8 cellular contexts compared by ENCODE assay signal in the genomic region with DNA sequence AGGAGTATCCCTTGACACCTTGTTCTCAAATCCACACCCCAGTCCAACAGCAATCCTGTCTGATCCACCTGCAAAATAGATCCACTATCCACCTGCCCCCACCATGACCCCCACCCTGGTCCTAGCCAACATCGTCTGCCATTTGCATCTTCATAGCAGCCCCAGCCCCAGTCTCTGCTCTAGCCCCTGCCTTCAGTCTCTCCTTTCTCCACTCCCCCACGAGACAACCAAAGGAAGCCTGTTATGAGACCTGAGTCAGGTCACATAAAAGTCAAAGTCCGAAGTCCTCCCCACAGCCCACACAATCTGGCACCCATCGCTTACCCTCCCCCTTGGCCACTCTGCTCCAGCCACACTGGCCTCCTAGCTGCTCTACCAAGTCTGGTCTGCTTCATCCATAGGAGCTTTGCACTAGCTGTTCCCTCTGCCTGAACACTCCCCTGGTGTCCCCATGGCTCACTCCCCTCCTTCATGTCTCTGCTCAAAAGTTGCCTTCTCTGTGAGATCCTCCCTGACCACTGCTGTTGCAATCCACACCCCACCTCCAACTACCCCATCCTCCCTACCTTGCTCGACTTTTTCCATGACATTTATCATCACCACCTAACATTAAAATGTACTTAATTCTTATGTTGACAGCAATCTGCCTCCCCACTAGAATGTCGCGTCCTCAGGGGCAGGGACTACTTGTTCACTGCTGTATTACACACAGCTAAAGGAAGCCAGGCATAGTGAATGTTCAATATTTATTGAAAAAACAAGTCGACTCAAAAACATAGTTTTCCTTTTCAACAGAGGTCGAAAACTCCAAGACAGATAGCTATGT. TPM values are rescaled to one million over a fixed set of nuclear protein-coding genes. Genes with fewer than 3 reads are reported as not detected.
DNase-seq lines count a peak whose midpoint lies in the region; ATAC-seq, FAIRE-seq and TF ChIP-seq lines count a peak whose summit lies in the region.

No MANE protein-coding gene starts in this region.

- peak overlapping the region; percentile 85 for H2BK5ac ChIP-seq in IMR-90 (ENCODE audit: low read depth, low read length, poor library complexity, severe bottlenecking)

- H2AK9ac ChIP-seq in IMR-90 (replicated peaks; ENCODE audit: low read depth, low read length, poor library complexity), result peak overlapping the region; percentile 65

- peak; percentile 90 for TF ChIP-seq POLR2A in IMR-90 (IDR thresholded peaks at IDR 0.05; ENCODE audit: low read depth, low read length)

- H4K91ac ChIP-seq in IMR-90 (ENCODE audit: insufficient read depth, low read depth, low read length), result peak overlapping the region; percentile 98

- H3K14ac ChIP-seq in IMR-90 (replicated peaks; ENCODE audit: low read depth, low read length), result peak overlapping the region; percentile 99

- peak overlapping the region; percentile 59 for H3K56ac ChIP-seq in IMR-90 (ENCODE audit: extremely low read depth, insufficient read depth, low read length)

- dilution Hi-C loops in IMR-90 (cut with HindIII; ENCODE audit: low sequenced_read_pairs, unreplicated experiment), result no loop called here

- no peak for TF ChIP-seq RAD21 in IMR-90 (IDR thresholded peaks at IDR 0.05; ENCODE audit: low read length)

- H3K27me3 ChIP-seq in AG04450 (ENCODE audit: control insufficient read depth, insufficient read depth, low read length) (no peaks in the 10 kb centered on the region), IMR-90 (ENCODE audit: control insufficient read depth, insufficient read depth, low read length) (no peaks in the 10 kb centered on the region), iPS-15b (ENCODE audit: control insufficient read depth, insufficient read depth, low read length) (no peaks in the 10 kb centered on the region), small intestine (ENCODE audit: control insufficient read depth in 2 of 2, insufficient read depth in 2 of 2, low read length in 2 of 2) (no peaks in the 10 kb centered on the region)

- H3K4me3 Mint-ChIP-seq in activated naive CD8-positive, alpha-beta T cell treated with anti-CD3 and anti-CD28 coated beads for 36 hours, result peak overlapping the region; percentile 82

- H3K9me3 ChIP-seq in AG04450 (ENCODE audit: control insufficient read depth, insufficient read depth, low read length) (peaks cover 8% of the 10 kb centered on the region; the same call in 1 of the 2 replicates), IMR-90 (ENCODE audit: control insufficient read depth, insufficient read depth, low read length) (no peaks in the 10 kb centered on the region), iPS-15b (ENCODE audit: control insufficient read depth, insufficient read depth, low read length) (no peaks in the 10 kb centered on the region), small intestine (ENCODE audit: control insufficient read depth, low read depth) (no peaks in the 10 kb centered on the region)

- H3K36me3 Mint-ChIP-seq in activated naive CD8-positive, alpha-beta T cell treated with anti-CD3 and anti-CD28 coated beads for 36 hours, result peaks cover 20% of the 10 kb centered on the region

- FAIRE-seq in small intestine (lab: Jason Lieb, UNC), result no peak

- peak overlapping the region; percentile 55 for H2BK20ac ChIP-seq in IMR-90 (ENCODE audit: low read depth, low read length)

- peak overlapping the region; percentile 24 for H3K18ac ChIP-seq in IMR-90 (ENCODE audit: low read depth, low read length)

- H2BK120ac ChIP-seq in IMR-90 (ENCODE audit: low read depth, low read length), result peak overlapping the region; percentile 49

- H3K9ac ChIP-seq in IMR-90 (ENCODE audit: low read depth, low read length), result peak overlapping the region; percentile 92
- no peak overlapping the region for H3K9ac ChIP-seq in iPS-15b (ENCODE audit: low read depth, low read length)

- peaks cover 4% of the 10 kb centered on the region for H3K27me3 Mint-ChIP-seq in activated naive CD8-positive, alpha-beta T cell treated with anti-CD3 and anti-CD28 coated beads for 36 hours

- peaks cover 26% of the 10 kb centered on the region for H3K4me1 ChIP-seq in IMR-90 (ENCODE audit: control insufficient read depth, insufficient read depth, low read length)
- H3K4me1 ChIP-seq in iPS-15b (ENCODE audit: control insufficient read depth, insufficient read depth, low read length), result peaks cover 18% of the 10 kb centered on the region
- H3K4me1 ChIP-seq in small intestine (ENCODE audit: control insufficient read depth in 2 of 2, insufficient read depth in 1 of 2, low read depth in 1 of 2, low read length in 1 of 2), result no peaks in the 10 kb centered on the region

- H3K4ac ChIP-seq in IMR-90 (ENCODE audit: low read depth, low read length), result peak overlapping the region; percentile 98

- peaks cover 35% of the 10 kb centered on the region for H3K4me1 Mint-ChIP-seq in activated naive CD8-positive, alpha-beta T cell treated with anti-CD3 and anti-CD28 coated beads for 36 hours

- peak overlapping the region; percentile 14 for H3K4me3 ChIP-seq in AG04450 (ENCODE audit: low read depth, low read length)
- no peak overlapping the region for H3K4me3 ChIP-seq in IMR-90 (ENCODE audit: insufficient read depth, low read depth, low read length)
- H3K4me3 ChIP-seq in iPS-15b (ENCODE audit: low read depth, low read length), result peak overlapping the region; percentile 95
- peak overlapping the region in 1 of 2 donors; percentile 99 for H3K4me3 ChIP-seq in small intestine (ENCODE audit: low read depth in 1 of 2, low read length in 2 of 2)

- in situ Hi-C loops in IMR-90 (cut with MboI; ENCODE audit: low sequenced_read_pairs), result no loop called here

- peaks cover 10 to 45% of the 10 kb centered on the region in 2 experiments; a peak in 3 of 4 replicates for H3K79me1 ChIP-seq in IMR-90 (ENCODE audit: low read depth in 1 of 2, low read length in 2 of 2)

- TF ChIP-seq CTCF in AG04450 (IDR thresholded peaks at IDR 0.05; ENCODE audit: low read depth, low read length) (no peak), IMR-90 (conservative IDR thresholded peaks at IDR 0.05; ENCODE audit: low read depth, low read length) (no peak)

- H2AFZ ChIP-seq in IMR-90 (replicated peaks; ENCODE audit: low read length, poor library complexity), result peak overlapping the region; percentile 69

- H4K20me1 ChIP-seq in IMR-90 (ENCODE audit: insufficient read depth, low read length), result peaks cover 52% of the 10 kb centered on the region

- H2AK5ac ChIP-seq in IMR-90 (ENCODE audit: low read depth, low read length), result peak overlapping the region; percentile 98

- H3K9me1 ChIP-seq in IMR-90 (ENCODE audit: insufficient read depth, low read length), result peaks cover 9% of the 10 kb centered on the region; the same call in 1 of the 2 replicates

- peak overlapping the region; percentile 96 for H3K27ac ChIP-seq in AG04450 (ENCODE audit: low read depth, low read length)
- peak overlapping the region; percentile 97 for H3K27ac ChIP-seq in IMR-90 (ENCODE audit: insufficient read depth, low read length)
- H3K27ac ChIP-seq in small intestine (ENCODE audit: low read depth in 1 of 2, low read length in 1 of 2), result peak overlapping the region; percentile 99 to 100

- CTCF ChIA-PET in AG04450 (lab: Charles Lee), result interaction anchor here (0.6 to 2.2 kb wide), 14 partner anchors 8 to 125 kb away, joined by 3 to 67 read pairs (median 3); a partner anchor contains a TSS
- CTCF ChIA-PET in IMR-90 (lab: Yijun Ruan, JAX), result interaction anchor here (0.7 to 2.3 kb wide), 6 partner anchors 8 to 25 kb away, joined by 3 to 28 read pairs (median 4); a partner anchor contains a TSS

- WGBS in IMR-90 (ENCODE audit: extremely low coverage in 2 of 2, insufficient read length in 1 of 2), 2 experiments, result 46% methylated on average over 4 of the region's 9 CpGs; no CpG with 5 or more reads in 1 of the 2 experiments
- WGBS in small intestine, 3 donors, result 4 to 13% (median 4%) methylated on average over 9 of the region's 9 CpGs

- intact Hi-C loops in IMR-90 (cut with micrococcal nuclease), result no loop called here

- no peak for DNase-seq in AG04450 (ENCODE audit: low read depth, low spot score)
- peak; percentile 68 for DNase-seq in IMR-90
- no peak for DNase-seq in activated naive CD8-positive, alpha-beta T cell treated with anti-CD3 and anti-CD28 coated beads for 36 hours
- peak; percentile 94 for DNase-seq in small intestine
- DNase-seq in activated effector memory CD4-positive, alpha-beta T cell treated with anti-CD3 and anti-CD28 coated beads, Interleukin-2, amount 50 U/mL, for 16 hours, result no peak
- no peak for DNase-seq in NCI-H510A treated with DMSO at 0.1 percent for 48 hours (lab: John Stamatoyannopoulos, UW)

- peak overlapping the region; percentile 94 to 95 for H4K8ac ChIP-seq in IMR-90 (ENCODE audit: low read depth in 2 of 2, low read length in 2 of 2)

- no TSS peak for BruUV-seq in IMR-90 (replicated peaks; lab: Mats Ljungman, UMichigan)

- H3K36me3 ChIP-seq in IMR-90 (ENCODE audit: control insufficient read depth, insufficient read depth, low read length), result peaks cover 24% of the 10 kb centered on the region
- H3K36me3 ChIP-seq in iPS-15b (ENCODE audit: control insufficient read depth, insufficient read depth, low read length), result peaks cover 18% of the 10 kb centered on the region
- peaks cover 5 to 10% of the 10 kb centered on the region in 2 donors for H3K36me3 ChIP-seq in small intestine (ENCODE audit: control insufficient read depth in 2 of 2, insufficient read depth in 2 of 2, low read length in 2 of 2)

- H3K23ac ChIP-seq in IMR-90 (ENCODE audit: low read depth, low read length), result peak overlapping the region; percentile 87

- ATAC-seq in IMR-90 (ENCODE audit: low read depth) (no peak), HG03196 (IDR thresholded peaks at IDR 0.05; ENCODE audit: unreplicated experiment) (no peak)

- H4K5ac ChIP-seq in IMR-90 (ENCODE audit: low read depth, low read length), result peak overlapping the region; percentile 87

- H3K9me3 Mint-ChIP-seq in activated naive CD8-positive, alpha-beta T cell treated with anti-CD3 and anti-CD28 coated beads for 36 hours, result no peaks in the 10 kb centered on the region

- peak overlapping the region; percentile 40; the same call in 2 of the 3 replicates for H2BK15ac ChIP-seq in IMR-90 (ENCODE audit: low read depth, low read length)

- POLR2A ChIA-PET in AG04450 (lab: Yijun Ruan, JAX) (interaction anchor here (1.0 to 2.3 kb wide), 8 partner anchors 8 to 69 kb away, joined by 3 to 27 read pairs (median 7); a partner anchor contains a TSS), IMR-90 (lab: Charles Lee; ENCODE audit: unreplicated experiment) (interaction anchor here (0.9 to 1.5 kb wide), 4 partner anchors 8 to 17 kb away, joined by 3 to 6 read pairs (median 4); no protein-coding TSS in a partner anchor)

- peak overlapping the region; percentile 71 for H3K4me2 ChIP-seq in IMR-90 (ENCODE audit: low read depth, low read length)

- peak overlapping the region; percentile 93 for H3K27ac Mint-ChIP-seq in activated naive CD8-positive, alpha-beta T cell treated with anti-CD3 and anti-CD28 coated beads for 36 hours

RNA-seq across cellular contexts. Expression of a gene that starts 1.2 kb away (rescaled TPM):
- polyA plus RNA-seq in AG04450 (2011; rRNA removed), result 12.3 and 19.1 TPM in 2 replicates
- polyA minus RNA-seq in AG04450 (2011; rRNA and poly(A)+ RNA removed), result 27.4 and 38.3 TPM in 2 replicates
- total RNA-seq in IMR-90 (2012; rRNA removed), result 6.5 and 7.8 TPM in 2 replicates
- 28.3 and 33.2 TPM in 2 replicates for polyA plus RNA-seq in IMR-90 (2012; rRNA removed)
- 7.8 and 13.9 TPM in 2 replicates for polyA plus RNA-seq in IMR-90 (2012; cell fraction: cytosol; rRNA removed)
- polyA plus RNA-seq in IMR-90 (2012; cell fraction: nucleus; rRNA removed; ENCODE audit: low replicate concordance), result 174 and 236 TPM in 2 replicates
- total RNA-seq in activated naive CD8-positive, alpha-beta T cell treated with anti-CD3 and anti-CD28 coated beads for 36 hours, result 10 to 100 TPM; 29.1 to 40.0 TPM
- 1 to 10 TPM; 1.9 to 6.5 (median 6.1) TPM for polyA plus RNA-seq in small intestine

RNA-seq across cellular contexts. Expression of a gene that starts 4.6 kb away (rescaled TPM):
- polyA plus RNA-seq in AG04450 (2011; rRNA removed) (4.1 and 8.3 TPM in 2 replicates), IMR-90 (2012; rRNA removed) (45.0 and 50.5 TPM in 2 replicates), small intestine (100 to 1,000 TPM; 104 to 222 (median 167) TPM)
- polyA minus RNA-seq in AG04450 (2011; rRNA and poly(A)+ RNA removed), result 4.6 and 6.4 TPM in 2 replicates
- 1.4 and 3.1 TPM in 2 replicates for total RNA-seq in IMR-90 (2012; rRNA removed)
- 84.7 and 235 TPM in 2 replicates for polyA plus RNA-seq in IMR-90 (2012; cell fraction: cytosol; rRNA removed)
- 360 and 687 TPM in 2 replicates for polyA plus RNA-seq in IMR-90 (2012; cell fraction: nucleus; rRNA removed; ENCODE audit: low replicate concordance)
- 10 to 100 TPM; 15.5 to 15.6 TPM for total RNA-seq in activated naive CD8-positive, alpha-beta T cell treated with anti-CD3 and anti-CD28 coated beads for 36 hours

RNA-seq across cellular contexts. Expression of a gene that starts 20.0 kb away (rescaled TPM):
- polyA plus RNA-seq in AG04450 (2011; rRNA removed), result 28.0 and 29.9 TPM in 2 replicates
- polyA minus RNA-seq in AG04450 (2011; rRNA and poly(A)+ RNA removed), result 22.2 and 26.5 TPM in 2 replicates
- 15.6 and 17.6 TPM in 2 replicates for total RNA-seq in IMR-90 (2012; rRNA removed)
- 26.9 and 28.8 TPM in 2 replicates for polyA plus RNA-seq in IMR-90 (2012; rRNA removed)
- polyA plus RNA-seq in IMR-90 (2012; cell fraction: cytosol; rRNA removed), result 19.6 and 29.3 TPM in 2 replicates
- polyA plus RNA-seq in IMR-90 (2012; cell fraction: nucleus; rRNA removed; ENCODE audit: low replicate concordance), result 18.4 and 19.1 TPM in 2 replicates
- total RNA-seq in activated naive CD8-positive, alpha-beta T cell treated with anti-CD3 and anti-CD28 coated beads for 36 hours, result 10 to 100 TPM; 23.3 to 26.8 TPM
- 10 to 100 TPM; 20.3 to 29.3 (median 21.9) TPM for polyA plus RNA-seq in small intestine

RNA-seq across cellular contexts. Expression of a gene that starts 20.3 kb away (rescaled TPM):
- polyA plus RNA-seq in AG04450 (2011; rRNA removed) (51.9 and 60.5 TPM in 2 replicates), IMR-90 (2012; rRNA removed) (54.3 and 61.6 TPM in 2 replicates), small intestine (10 to 100 TPM; 32.9 to 39.2 (median 36.5) TPM)
- polyA minus RNA-seq in AG04450 (2011; rRNA and poly(A)+ RNA removed), result 46.7 and 51.6 TPM in 2 replicates
- 45.7 and 57.8 TPM in 2 replicates for total RNA-seq in IMR-90 (2012; rRNA removed)
- 35.9 and 45.6 TPM in 2 replicates for polyA plus RNA-seq in IMR-90 (2012; cell fraction: cytosol; rRNA removed)
- polyA plus RNA-seq in IMR-90 (2012; cell fraction: nucleus; rRNA removed; ENCODE audit: low replicate concordance), result 63.6 and 92.7 TPM in 2 replicates
- total RNA-seq in activated naive CD8-positive, alpha-beta T cell treated with anti-CD3 and anti-CD28 coated beads for 36 hours, result 10 to 100 TPM; 43.6 to 44.0 TPM

RNA-seq across cellular contexts. Expression of a gene that starts 24.5 kb away (rescaled TPM):
- 1,488 and 2,094 TPM in 2 replicates for polyA plus RNA-seq in AG04450 (2011; rRNA removed)
- 1,554 and 2,030 TPM in 2 replicates for polyA minus RNA-seq in AG04450 (2011; rRNA and poly(A)+ RNA removed)
- 320 and 410 TPM in 2 replicates for total RNA-seq in IMR-90 (2012; rRNA removed)
- polyA plus RNA-seq in IMR-90 (2012; rRNA removed), result 3,500 and 3,524 TPM in 2 replicates
- 4,203 and 4,770 TPM in 2 replicates for polyA plus RNA-seq in IMR-90 (2012; cell fraction: cytosol; rRNA removed)
- 1,551 and 1,592 TPM in 2 replicates for polyA plus RNA-seq in IMR-90 (2012; cell fraction: nucleus; rRNA removed; ENCODE audit: low replicate concordance)
- total RNA-seq in activated naive CD8-positive, alpha-beta T cell treated with anti-CD3 and anti-CD28 coated beads for 36 hours, result 1,000 to 10,000 TPM; 3,164 to 3,181 TPM
- 1,000 to 10,000 TPM; 1,341 to 3,643 (median 3,272) TPM for polyA plus RNA-seq in small intestine

Comparison
In these comparisons a context has a peak if more than half of its experiments do, and no peak if none do; other contexts are left out.
1. DNase-seq: peak in IMR-90 (single experiment) and small intestine (single experiment); none in AG04450 (single experiment), activated naive CD8-positive, alpha-beta T cell treated with anti-CD3 and anti-CD28 coated beads for 36 hours (single experiment), activated effector memory CD4-positive, alpha-beta T cell treated with anti-CD3 and anti-CD28 coated beads, Interleukin-2, amount 50 U/mL, for 16 hours (single experiment) and NCI-H510A treated with DMSO at 0.1 percent for 48 hours (single experiment).
2. Peak in every context shown above with its lines, with median percentiles within 50 percentile points of each other: H3K27ac ChIP-seq.